ENCODE assay signal across 29 cellular contexts in the genomic region with DNA sequence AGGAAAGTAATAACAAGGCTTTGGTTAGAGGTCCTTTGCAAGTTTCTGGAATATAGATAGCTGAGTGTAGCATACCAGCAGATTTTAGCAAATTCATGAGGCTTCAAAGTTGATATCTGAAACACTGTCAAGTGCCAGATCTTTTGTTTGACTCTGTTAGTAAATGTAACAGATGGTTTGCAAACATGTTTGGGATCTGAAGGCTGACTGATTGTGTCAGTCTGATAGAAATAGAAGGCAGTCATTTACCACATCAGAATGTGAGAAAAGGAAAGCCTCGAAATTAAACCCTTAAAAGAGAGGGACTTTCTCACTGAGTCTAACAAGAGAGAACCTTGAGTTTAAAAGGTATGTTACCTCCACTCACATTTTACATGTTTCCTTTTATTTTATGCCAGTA.
"Had no signal": no experiment of that assay in that cellular context is flagged by ENCODE, and none has a peak within 500 bp of the region (broad histone marks: within the 10 kb centered on the region; RNA-seq: fewer than 3 reads in every experiment).

No MANE protein-coding gene starts in this region.

- H3K4me1 ChIP-seq: left lung, lower lobe of right lung, pancreas, prostate gland, stomach, suprapubic skin, tibial artery, upper lobe of right lung had no signal

- H3K4me3 ChIP-seq: left lung, lower lobe of right lung, mucosa of descending colon, pancreas, prostate gland, skin epidermis, stomach, suprapubic skin, thoracic aorta, tibial artery, upper lobe of right lung had no signal

- ATAC-seq: left colon; left lung; lower lobe of right lung; mucosa of descending colon; naive thymus-derived CD4-positive, alpha-beta T cell; natural killer cell treated with Interleukin-12 subunit alpha and Interleukin-12 subunit beta and Interleukin-15 and Interleukin-18, amount 100 ng/mL, for 72 hours; pancreas; right cardiac atrium; sciatic nerve; stimulated activated naive B cell treated with anti-CD40 and anti-IgM and Interleukin-4, amounts not matched to agents 10 μg/mL and 1 μg/mL and 100 μg/mL, for 72 hours; stimulated activated naive CD8-positive, alpha-beta T cell treated with anti-CD3 and anti-CD28 coated beads, Interleukin-15, Interleukin-2, amounts not matched to agents 100 U/mL and 50 U/mL, for 24 hours; upper lobe of right lung had no signal

- DNase-seq: hippocampal formation; kidney; left colon; left lung; lower lobe of right lung; mesendoderm; mucosa of descending colon; naive thymus-derived CD4-positive, alpha-beta T cell; nucleus accumbens; pancreas; posterior cingulate gyrus; retina; right cardiac atrium; stimulated activated CD4-positive, alpha-beta T cell treated with anti-CD3 and anti-CD28 coated beads, Interleukin-12 subunit alpha, Interleukin-12 subunit beta, amount 100 ng/mL, for 4 hours; stimulated activated CD4-positive, alpha-beta T cell treated with anti-CD3 and anti-CD28 coated beads, Interleukin-15, amount 100 ng/mL, for 24 hours; stimulated activated CD4-positive, alpha-beta T cell treated with anti-CD3 and anti-CD28 coated beads, Interleukin-2, amount 100 ng/mL, for 24 hours; stimulated activated CD4-positive, alpha-beta T cell treated with anti-CD3 and anti-CD28 coated beads, Interleukin-4, amount 100 ng/mL, for 1 hour; stimulated activated naive B cell treated with anti-CD40 and anti-IgM and Interleukin-4, amounts not matched to agents 10 μg/mL and 1 μg/mL and 100 μg/mL, for 72 hours; stimulated activated naive CD8-positive, alpha-beta T cell treated with anti-CD3 and anti-CD28 coated beads, Interleukin-15, Interleukin-2, amounts not matched to agents 100 U/mL and 50 U/mL, for 24 hours; stomach; tibial artery; trophoblast cell; upper lobe of right lung had no signal

- H3K27ac ChIP-seq: left lung, lower lobe of right lung, pancreas, prostate gland, skin epidermis, stomach, suprapubic skin, thoracic aorta, tibial artery, upper lobe of right lung had no signal

- H3K9me3 ChIP-seq: left lung, lower lobe of right lung, pancreas, prostate gland, stomach, suprapubic skin, thoracic aorta, tibial artery, upper lobe of right lung had no signal

- H3K27me3 ChIP-seq: left lung, stomach, suprapubic skin, tibial artery, upper lobe of right lung had no signal

- H3K36me3 ChIP-seq: left lung, lower lobe of right lung, pancreas, prostate gland, stomach, suprapubic skin, thoracic aorta, tibial artery, upper lobe of right lung had no signal
